In the genomic region with DNA sequence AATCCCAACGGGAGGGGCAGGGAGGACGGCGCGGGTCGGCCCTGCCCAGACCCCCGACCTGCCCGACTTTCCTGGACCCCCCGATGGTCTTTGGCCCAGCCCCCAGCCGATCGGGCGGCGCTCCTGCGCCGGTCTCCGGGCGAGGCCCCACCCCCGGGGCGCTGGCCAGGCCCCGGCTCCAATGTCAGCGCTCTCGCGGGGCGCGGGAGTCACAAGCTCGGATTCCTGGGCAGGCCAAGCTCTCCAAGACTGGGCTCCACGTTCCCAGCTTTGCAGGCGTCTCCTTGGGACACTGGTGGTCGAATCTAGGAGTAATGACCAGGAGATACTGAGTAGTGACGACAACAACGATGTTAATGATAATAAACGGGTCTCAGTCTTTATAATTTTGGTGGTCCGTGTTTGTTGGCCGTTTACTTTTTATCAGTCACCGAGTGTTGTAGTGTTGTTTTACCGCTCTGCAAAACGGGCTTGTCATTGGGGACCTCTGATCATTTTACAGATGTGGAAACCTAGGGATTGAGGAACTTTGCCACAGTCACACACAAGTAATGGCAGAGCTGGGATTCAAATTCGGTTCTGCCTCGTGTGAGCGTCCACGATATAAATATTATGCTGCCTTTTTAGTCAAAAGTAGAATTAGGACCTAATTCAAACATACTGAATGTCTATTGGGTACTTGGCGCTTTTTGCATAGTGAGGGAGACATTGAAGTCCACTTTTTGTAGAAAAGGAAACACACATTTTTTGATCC, we compare ENCODE assay signal across 1 cellular context.
TF ChIP-seq lines count a peak whose summit lies in the region.

No MANE protein-coding gene starts in this region.

TF ChIP-seq in H1, 55 proteins besides CTCF, POLR2A, EP300 and RAD21:
- peak; percentile 79 for TF ChIP-seq BRCA1 (IDR thresholded peaks at IDR 0.05; ENCODE audit: low read depth, low read length)
- no peak for TF ChIP-seq BACH1 (IDR thresholded peaks at IDR 0.05; ENCODE audit: low read length)
- TF ChIP-seq HDAC6 (IDR thresholded peaks at IDR 0.05; ENCODE audit: low read depth, low read length) = no peak
- TF ChIP-seq KDM5A (IDR thresholded peaks at IDR 0.05; ENCODE audit: low read length) = no peak
- TF ChIP-seq TAF7 (optimal IDR thresholded peaks at IDR 0.05; ENCODE audit: borderline replicate concordance, low read depth, low read length) = no peak
- no peak for TF ChIP-seq RNF2 (IDR thresholded peaks at IDR 0.05; ENCODE audit: borderline replicate concordance, low read depth, low read length, missing control alignments, poor library complexity, severe bottlenecking)
- no peak for TF ChIP-seq CHD1 (IDR thresholded peaks at IDR 0.05; ENCODE audit: low read depth, low read length)
- TF ChIP-seq CBX5 (IDR thresholded peaks at IDR 0.05; ENCODE audit: low read depth, low read length) = no peak
- no peak for TF ChIP-seq FOSL1 (IDR thresholded peaks at IDR 0.05; ENCODE audit: insufficient read depth, low read depth, low read length)
- no peak for TF ChIP-seq SIRT6 (IDR thresholded peaks at IDR 0.05; ENCODE audit: low read length)
- TF ChIP-seq, protein P1, sequence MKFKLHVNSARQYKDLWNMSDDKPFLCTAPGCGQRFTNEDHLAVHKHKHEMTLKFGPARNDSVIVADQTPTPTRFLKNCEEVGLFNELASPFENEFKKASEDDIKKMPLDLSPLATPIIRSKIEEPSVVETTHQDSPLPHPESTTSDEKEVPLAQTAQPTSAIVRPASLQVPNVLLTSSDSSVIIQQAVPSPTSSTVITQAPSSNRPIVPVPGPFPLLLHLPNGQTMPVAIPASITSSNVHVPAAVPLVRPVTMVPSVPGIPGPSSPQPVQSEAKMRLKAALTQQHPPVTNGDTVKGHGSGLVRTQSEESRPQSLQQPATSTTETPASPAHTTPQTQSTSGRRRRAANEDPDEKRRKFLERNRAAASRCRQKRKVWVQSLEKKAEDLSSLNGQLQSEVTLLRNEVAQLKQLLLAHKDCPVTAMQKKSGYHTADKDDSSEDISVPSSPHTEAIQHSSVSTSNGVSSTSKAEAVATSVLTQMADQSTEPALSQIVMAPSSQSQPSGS (IDR thresholded peaks at IDR 0.05; ENCODE audit: low read length) = no peak
- TF ChIP-seq TAF1 (IDR thresholded peaks at IDR 0.05; ENCODE audit: low read depth, low read length) = no peak; the same call in 1 of the 2 replicates
- TF ChIP-seq HDAC2 (IDR thresholded peaks at IDR 0.05; ENCODE audit: borderline replicate concordance in 1 of 2, low read depth in 2 of 2, low read length in 2 of 2) = peak in 1 of 2 experiments; percentile 40; a peak in 1 of 4 replicates
- TF ChIP-seq SIN3A (conservative IDR thresholded peaks at IDR 0.05 in 1 of 2, IDR thresholded peaks at IDR 0.05 in 1 of 2; ENCODE audit: low read depth in 1 of 2, low read length in 2 of 2) = peak in 1 of 2 experiments; percentile 48; a peak in 1 of 4 replicates
- TF ChIP-seq CEBPB (IDR thresholded peaks at IDR 0.05; ENCODE audit: low read depth, low read length) = no peak
- TF ChIP-seq RXRA (IDR thresholded peaks at IDR 0.05; ENCODE audit: insufficient read depth, low read depth, low read length) = no peak
- TF ChIP-seq KDM4A (IDR thresholded peaks at IDR 0.05; ENCODE audit: low read depth, low read length, severe bottlenecking) = peak; percentile 50
- TF ChIP-seq POU5F1 (IDR thresholded peaks at IDR 0.05; ENCODE audit: low read depth, low read length) = no peak
- TF ChIP-seq PHF8 (conservative IDR thresholded peaks at IDR 0.05; ENCODE audit: low read depth, low read length) = no peak; the same call in 1 of the 2 replicates
- TF ChIP-seq RBBP5 (IDR thresholded peaks at IDR 0.05; ENCODE audit: borderline replicate concordance, low read depth, low read length) = no peak
- TF ChIP-seq SP4 (IDR thresholded peaks at IDR 0.05; ENCODE audit: low read length) = peak; percentile 61; the same call in 1 of the 2 replicates
- peak; percentile 6 for TF ChIP-seq ASH2L (IDR thresholded peaks at IDR 0.05; ENCODE audit: low read length)
- TF ChIP-seq GTF2F1 (IDR thresholded peaks at IDR 0.05; ENCODE audit: borderline replicate concordance, low read depth, low read length) = no peak
- peak; percentile 93 for TF ChIP-seq CHD2 (IDR thresholded peaks at IDR 0.05; ENCODE audit: low read length)
- TF ChIP-seq CTBP2 (IDR thresholded peaks at IDR 0.05; ENCODE audit: borderline replicate concordance, insufficient read depth, insufficient read length, low read length) = no peak
- no peak for TF ChIP-seq TCF12 (IDR thresholded peaks at IDR 0.05; ENCODE audit: low read depth, low read length)
